In genomic region chr6:6654599-6655575, GRCh38 we compare ENCODE assay signal across 7 cellular contexts.
DNase-seq lines count a peak whose midpoint lies in the region; ATAC-seq and TF ChIP-seq lines count a peak whose summit lies in the region.

No MANE protein-coding gene starts in this region.

- in situ Hi-C loops in KBM-7 (cut with MboI; ENCODE audit: low pct_unique_long_range_greater_than_20kb, low sequenced_read_pairs) (no loop called here), GM13976 (cut with MboI; ENCODE audit: low sequenced_read_pairs, unreplicated experiment) (no loop called here)

- DNase-seq in KBM-7: peak; percentile 99
- peak; percentile 22 for DNase-seq in activated T-cell treated with anti-CD3 and anti-CD28 coated beads for 24 hours (ENCODE audit: low read depth)
- peak; percentile 44 for DNase-seq in left ventricle myocardium superior
- DNase-seq in stimulated activated CD8-positive, alpha-beta memory T cell treated with anti-CD3 and anti-CD28 coated beads, Interleukin-4, amount 100 ng/mL, for 24 hours (ENCODE audit: low read depth): peak; percentile 16
- DNase-seq in GM13976 (ENCODE audit: low spot score): no peak
- DNase-seq in epidermal melanocyte (ENCODE audit: insufficient read length, low spot score): no peak

- intact Hi-C loops in left ventricle myocardium superior (cut with micrococcal nuclease): no loop called here

- ATAC-seq in left ventricle myocardium superior (peak; percentile 88), GM18868 (IDR thresholded peaks at IDR 0.05; ENCODE audit: unreplicated experiment) (no peak)

- TF ChIP-seq CTCF in GM13976 (IDR thresholded peaks at IDR 0.05; ENCODE audit: borderline replicate concordance, control extremely low read depth, extremely low read depth, insufficient read depth, missing control alignments): no peak

Comparison
In these comparisons a context has a peak if more than half of its experiments do, and no peak if none do; other contexts are left out.
1. DNase-seq: peak in KBM-7 (single experiment), activated T-cell treated with anti-CD3 and anti-CD28 coated beads for 24 hours (single experiment), left ventricle myocardium superior (single experiment) and stimulated activated CD8-positive, alpha-beta memory T cell treated with anti-CD3 and anti-CD28 coated beads, Interleukin-4, amount 100 ng/mL, for 24 hours (single experiment); none in GM13976 (single experiment) and epidermal melanocyte (single experiment).